ENCODE assay signal across 17 cellular contexts in genomic region chr13:28353679-28354078, GRCh38.
DNase-seq lines count a peak whose midpoint lies in the region; ATAC-seq and TF ChIP-seq lines count a peak whose summit lies in the region.
"Had no signal": no experiment of that assay in that cellular context is flagged by ENCODE, and none has a peak within 500 bp of the region (broad histone marks: within the 10 kb centered on the region; RNA-seq: fewer than 3 reads in every experiment).

No MANE protein-coding gene starts in this region.

- peak overlapping the region; percentile 59 for H3K27ac Mint-ChIP-seq in activated naive CD8-positive, alpha-beta T cell treated with anti-CD3 and anti-CD28 coated beads, Interleukin-2, amount 10 ng/mL, durations not matched to agents 7 days and 5 days
- no peak overlapping the region for H3K27ac Mint-ChIP-seq in activated naive CD8-positive, alpha-beta T cell treated with anti-CD3 and anti-CD28 coated beads, Interleukin-2, amount 50 U/mL, for 24 hours
- peak overlapping the region; percentile 48 for H3K27ac Mint-ChIP-seq in activated CD8-positive, alpha-beta T cell treated with anti-CD3 and anti-CD28 coated beads, Interleukin-2, amount 10 ng/mL, durations not matched to agents 7 days and 5 days
- H3K27ac Mint-ChIP-seq: CD4-positive, CD25-positive, alpha-beta regulatory T cell had no signal

- WGBS in right lobe of liver (ENCODE audit: insufficient coverage, low coverage, low lambda C conversion rate, missing lambda C conversion rate), result 21% methylated on average over 4 of the region's 4 CpGs
- WGBS in smooth muscle cell (ENCODE audit: low lambda C conversion rate), result 97% methylated on average over 4 of the region's 4 CpGs

- H3K4me3 ChIP-seq in right lobe of liver (no peak overlapping the region), smooth muscle cell (no peak overlapping the region)
- H3K4me3 ChIP-seq: Peyer's patch had no signal

- DNase-seq in activated naive CD8-positive, alpha-beta T cell treated with anti-CD3 and anti-CD28 coated beads, Interleukin-2, amount 10 ng/mL, durations not matched to agents 7 days and 5 days, result no peak
- DNase-seq in activated naive CD8-positive, alpha-beta T cell treated with anti-CD3 and anti-CD28 coated beads, Interleukin-2, amount 50 U/mL, for 24 hours, result no peak
- no peak for DNase-seq in activated CD8-positive, alpha-beta T cell treated with anti-CD3 and anti-CD28 coated beads, Interleukin-2, amount 10 ng/mL, durations not matched to agents 7 days and 5 days
- DNase-seq in right lobe of liver (no peak), smooth muscle cell (lab: John Stamatoyannopoulos, UW; ENCODE audit: unreplicated experiment) (no peak), NCI-H1694 (lab: John Stamatoyannopoulos, UW) (no peak), SHP77 treated with DMSO at 0.1 percent for 48 hours (lab: John Stamatoyannopoulos, UW) (no peak), activated gamma-delta T cell treated with Interleukin-2 at 50 U/mL for 16 hours (no peak)
- DNase-seq: AML-193; CD4-positive, CD25-positive, alpha-beta regulatory T cell; COR-L47; GDM1; MM.1S; NCI-H1105; NK-92 treated with Interleukin-12 subunit alpha and Interleukin-12 subunit beta, amount 100 ng/mL, for 24 hours; Peyer's patch had no signal

- no peak for ATAC-seq in activated naive CD8-positive, alpha-beta T cell treated with anti-CD3 and anti-CD28 coated beads, Interleukin-2, amount 10 ng/mL, durations not matched to agents 7 days and 5 days (ENCODE audit: low read depth)
- no peak for ATAC-seq in activated naive CD8-positive, alpha-beta T cell treated with anti-CD3 and anti-CD28 coated beads, Interleukin-2, amount 50 U/mL, for 24 hours
- ATAC-seq in activated CD8-positive, alpha-beta T cell treated with anti-CD3 and anti-CD28 coated beads, Interleukin-2, amount 10 ng/mL, durations not matched to agents 7 days and 5 days, result no peak
- peak; percentile 56 to 79 (median 64) for ATAC-seq in right lobe of liver

- H3K79me2 ChIP-seq in smooth muscle cell (ENCODE audit: low read depth), result peaks cover 9% of the 10 kb centered on the region

- H3K9ac ChIP-seq in smooth muscle cell (ENCODE audit: low read depth), result no peak overlapping the region

- no peak overlapping the region for H2AFZ ChIP-seq in smooth muscle cell (ENCODE audit: low read depth)

- peaks cover 26% of the 10 kb centered on the region for H3K36me3 Mint-ChIP-seq in activated naive CD8-positive, alpha-beta T cell treated with anti-CD3 and anti-CD28 coated beads, Interleukin-2, amount 10 ng/mL, durations not matched to agents 7 days and 5 days
- H3K36me3 Mint-ChIP-seq in activated naive CD8-positive, alpha-beta T cell treated with anti-CD3 and anti-CD28 coated beads, Interleukin-2, amount 50 U/mL, for 24 hours (ENCODE audit: low read depth), result peaks cover 2% of the 10 kb centered on the region
- peaks cover 26% of the 10 kb centered on the region for H3K36me3 Mint-ChIP-seq in activated CD8-positive, alpha-beta T cell treated with anti-CD3 and anti-CD28 coated beads, Interleukin-2, amount 10 ng/mL, durations not matched to agents 7 days and 5 days (ENCODE audit: low read depth)
- H3K36me3 Mint-ChIP-seq: CD4-positive, CD25-positive, alpha-beta regulatory T cell had no signal

- H3K27me3 ChIP-seq in right lobe of liver (no peaks in the 10 kb centered on the region), smooth muscle cell (ENCODE audit: low read depth) (no peaks in the 10 kb centered on the region)
- H3K27me3 ChIP-seq: Peyer's patch had no signal

- POLR2A ChIA-PET in activated naive CD8-positive, alpha-beta T cell treated with anti-CD3 and anti-CD28 coated beads, Interleukin-2, amount 10 ng/mL, durations not matched to agents 7 days and 5 days (lab: Charles Lee), result no interaction called here
- POLR2A ChIA-PET in activated CD8-positive, alpha-beta T cell treated with anti-CD3 and anti-CD28 coated beads, Interleukin-2, amount 10 ng/mL, durations not matched to agents 7 days and 5 days (lab: Charles Lee), result no interaction called here

- peaks cover 45% of the 10 kb centered on the region for H3K4me1 Mint-ChIP-seq in activated naive CD8-positive, alpha-beta T cell treated with anti-CD3 and anti-CD28 coated beads, Interleukin-2, amount 10 ng/mL, durations not matched to agents 7 days and 5 days
- peaks cover 38% of the 10 kb centered on the region for H3K4me1 Mint-ChIP-seq in activated naive CD8-positive, alpha-beta T cell treated with anti-CD3 and anti-CD28 coated beads, Interleukin-2, amount 50 U/mL, for 24 hours
- peaks cover 50% of the 10 kb centered on the region for H3K4me1 Mint-ChIP-seq in activated CD8-positive, alpha-beta T cell treated with anti-CD3 and anti-CD28 coated beads, Interleukin-2, amount 10 ng/mL, durations not matched to agents 7 days and 5 days (ENCODE audit: low read depth)

- H3K4me1 ChIP-seq in right lobe of liver (no peaks in the 10 kb centered on the region), smooth muscle cell (ENCODE audit: low read depth) (peaks cover 40% of the 10 kb centered on the region)
- H3K4me1 ChIP-seq: Peyer's patch had no signal

- peak overlapping the region; percentile 39 for H3K4me3 Mint-ChIP-seq in activated naive CD8-positive, alpha-beta T cell treated with anti-CD3 and anti-CD28 coated beads, Interleukin-2, amount 10 ng/mL, durations not matched to agents 7 days and 5 days
- H3K4me3 Mint-ChIP-seq in activated naive CD8-positive, alpha-beta T cell treated with anti-CD3 and anti-CD28 coated beads, Interleukin-2, amount 50 U/mL, for 24 hours, result no peak overlapping the region
- no peak overlapping the region for H3K4me3 Mint-ChIP-seq in activated CD8-positive, alpha-beta T cell treated with anti-CD3 and anti-CD28 coated beads, Interleukin-2, amount 10 ng/mL, durations not matched to agents 7 days and 5 days
- H3K4me3 Mint-ChIP-seq: CD4-positive, CD25-positive, alpha-beta regulatory T cell had no signal

- CTCF ChIA-PET in activated CD8-positive, alpha-beta T cell treated with anti-CD3 and anti-CD28 coated beads, Interleukin-2, amount 10 ng/mL, durations not matched to agents 7 days and 5 days (lab: Charles Lee), result interaction anchor here (1.0 kb wide), 1 partner anchor 154 kb away, joined by 3 read pairs; no protein-coding TSS in a partner anchor

- peaks cover 11% of the 10 kb centered on the region for H3K27me3 Mint-ChIP-seq in activated naive CD8-positive, alpha-beta T cell treated with anti-CD3 and anti-CD28 coated beads, Interleukin-2, amount 10 ng/mL, durations not matched to agents 7 days and 5 days
- peaks cover 2% of the 10 kb centered on the region for H3K27me3 Mint-ChIP-seq in activated naive CD8-positive, alpha-beta T cell treated with anti-CD3 and anti-CD28 coated beads, Interleukin-2, amount 50 U/mL, for 24 hours
- peaks cover 7% of the 10 kb centered on the region for H3K27me3 Mint-ChIP-seq in activated CD8-positive, alpha-beta T cell treated with anti-CD3 and anti-CD28 coated beads, Interleukin-2, amount 10 ng/mL, durations not matched to agents 7 days and 5 days (ENCODE audit: low read depth)
- H3K27me3 Mint-ChIP-seq: CD4-positive, CD25-positive, alpha-beta regulatory T cell had no signal

- H3K4me2 ChIP-seq in smooth muscle cell, result peak overlapping the region; percentile 14

- TF ChIP-seq POLR2A in right lobe of liver (IDR thresholded peaks at IDR 0.05), result no peak

- H3K9me3 ChIP-seq in right lobe of liver (no peaks in the 10 kb centered on the region), smooth muscle cell (replicated peaks; ENCODE audit: low read depth) (no peaks in the 10 kb centered on the region)
- H3K9me3 ChIP-seq: Peyer's patch had no signal

- H3K27ac ChIP-seq in right lobe of liver, result no peak overlapping the region
- peak overlapping the region; percentile 96 for H3K27ac ChIP-seq in smooth muscle cell (ENCODE audit: low read depth)
- H3K27ac ChIP-seq: 22Rv1, Peyer's patch had no signal

- peaks cover 7% of the 10 kb centered on the region for H3K9me3 Mint-ChIP-seq in activated naive CD8-positive, alpha-beta T cell treated with anti-CD3 and anti-CD28 coated beads, Interleukin-2, amount 10 ng/mL, durations not matched to agents 7 days and 5 days
- peaks cover 2% of the 10 kb centered on the region for H3K9me3 Mint-ChIP-seq in activated naive CD8-positive, alpha-beta T cell treated with anti-CD3 and anti-CD28 coated beads, Interleukin-2, amount 50 U/mL, for 24 hours
- H3K9me3 Mint-ChIP-seq in activated CD8-positive, alpha-beta T cell treated with anti-CD3 and anti-CD28 coated beads, Interleukin-2, amount 10 ng/mL, durations not matched to agents 7 days and 5 days (ENCODE audit: insufficient read depth), result peaks cover 3% of the 10 kb centered on the region

- no peaks in the 10 kb centered on the region for H3K36me3 ChIP-seq in right lobe of liver
- no peaks in the 10 kb centered on the region for H3K36me3 ChIP-seq in smooth muscle cell (ENCODE audit: low read depth)
- H3K36me3 ChIP-seq: Peyer's patch had no signal

- peaks cover 46% of the 10 kb centered on the region for H3F3A ChIP-seq in smooth muscle cell (ENCODE audit: low read depth)

- TF ChIP-seq CTCF in right lobe of liver (IDR thresholded peaks at IDR 0.05) (no peak), smooth muscle cell (IDR thresholded peaks at IDR 0.05; ENCODE audit: borderline replicate concordance, insufficient read depth, poor library complexity, severe bottlenecking) (no peak)

- no peaks in the 10 kb centered on the region for H4K20me1 ChIP-seq in smooth muscle cell (ENCODE audit: low read depth)

- intact Hi-C loops in right lobe of liver (cut with DNase I), result no loop called here

Comparison
In these comparisons a context has a peak if more than half of its experiments do, and no peak if none do; other contexts are left out.
1. ATAC-seq: peak in right lobe of liver (4 of 4); none in activated naive CD8-positive, alpha-beta T cell treated with anti-CD3 and anti-CD28 coated beads, Interleukin-2, amount 10 ng/mL, durations not matched to agents 7 days and 5 days (single experiment), activated naive CD8-positive, alpha-beta T cell treated with anti-CD3 and anti-CD28 coated beads, Interleukin-2, amount 50 U/mL, for 24 hours (single experiment) and activated CD8-positive, alpha-beta T cell treated with anti-CD3 and anti-CD28 coated beads, Interleukin-2, amount 10 ng/mL, durations not matched to agents 7 days and 5 days (single experiment).